In genomic region chrY:6209565-6209964, GRCh38 we compare ENCODE assay signal across 2 cellular contexts. TPM values are rescaled to one million over a fixed set of nuclear protein-coding genes. Genes with fewer than 3 reads are reported as not detected.
"Had no signal": no experiment of that assay in that cellular context is flagged by ENCODE, and none has a peak within 500 bp of the region (broad histone marks: within the 10 kb centered on the region; RNA-seq: fewer than 3 reads in every experiment).

No MANE protein-coding gene starts in this region.

RNA-seq across cellular contexts. Expression of gene TSPY2, which starts 36.5 kb away (rescaled TPM):
- total RNA-seq: G401, GM12878 had no signal
- polyA plus RNA-seq: GM12878 had no signal
